Comparison of ENCODE assay signal across 12 cellular contexts in the genomic region with DNA sequence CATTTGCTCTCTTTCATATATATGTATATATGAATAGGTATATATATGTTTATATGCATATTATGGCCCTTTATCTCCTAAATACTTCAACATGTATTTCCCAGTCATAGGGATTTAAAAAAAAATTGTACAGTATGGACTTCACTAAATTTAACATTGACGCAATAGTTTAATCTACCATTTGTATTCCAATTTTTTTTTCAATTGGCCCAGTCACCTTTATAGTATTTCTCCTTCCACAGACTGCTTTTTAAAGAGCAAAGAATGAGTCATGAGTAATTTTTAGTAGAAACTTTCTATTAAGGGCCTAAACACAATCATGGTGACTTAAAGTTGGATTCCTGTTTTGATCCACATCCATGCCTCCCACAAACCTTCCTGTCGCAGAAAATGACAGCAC. TPM values are rescaled to one million over a fixed set of nuclear protein-coding genes. Genes with fewer than 3 reads are reported as not detected.
DNase-seq lines count a peak whose midpoint lies in the region; ATAC-seq and TF ChIP-seq lines count a peak whose summit lies in the region.
"Had no signal": no experiment of that assay in that cellular context is flagged by ENCODE, and none has a peak within 500 bp of the region (broad histone marks: within the 10 kb centered on the region; RNA-seq: fewer than 3 reads in every experiment).

No MANE protein-coding gene starts in this region.

- intact Hi-C loops in thyroid gland (cut with DNase I), result no loop called here

- H3K9me3 ChIP-seq in adipocyte (ENCODE audit: control insufficient read depth, low read length) (no peaks in the 10 kb centered on the region), skeletal muscle satellite cell (replicated peaks; ENCODE audit: low read length) (no peaks in the 10 kb centered on the region), thyroid gland (no peaks in the 10 kb centered on the region)
- H3K9me3 ChIP-seq: MG63, testis had no signal

- H3K4me1 ChIP-seq in adipocyte (ENCODE audit: control insufficient read depth, insufficient read depth, low read length), result peaks cover 31% of the 10 kb centered on the region
- H3K4me1 ChIP-seq in skeletal muscle satellite cell (ENCODE audit: control insufficient read depth, insufficient read depth, low read length), result peaks cover 15% of the 10 kb centered on the region
- peaks cover 13 to 23% of the 10 kb centered on the region in 2 donors for H3K4me1 ChIP-seq in thyroid gland
- H3K4me1 ChIP-seq: testis had no signal

- H3K27ac ChIP-seq in thyroid gland, result peak overlapping the region in 1 of 3 donors; percentile 70

- H3K36me3 ChIP-seq in adipocyte (ENCODE audit: control insufficient read depth, insufficient read depth, low read length, severe bottlenecking), result no peaks in the 10 kb centered on the region
- no peaks in the 10 kb centered on the region for H3K36me3 ChIP-seq in skeletal muscle satellite cell (ENCODE audit: insufficient read depth, low read length)
- H3K36me3 ChIP-seq in thyroid gland, result no peaks in the 10 kb centered on the region
- H3K36me3 ChIP-seq: MG63 had no signal

- no peak for ATAC-seq in HG03565 (IDR thresholded peaks at IDR 0.05; ENCODE audit: unreplicated experiment)

- peak overlapping the region; percentile 61 for H3K4me3 ChIP-seq in adipocyte (ENCODE audit: low read length)
- peak overlapping the region; percentile 3 for H3K4me3 ChIP-seq in fibroblast of the aortic adventitia (ENCODE audit: low read depth, low read length)
- no peak overlapping the region for H3K4me3 ChIP-seq in skeletal muscle satellite cell (ENCODE audit: low read length)
- H3K4me3 ChIP-seq in thyroid gland (replicated peaks in 1 of 3), result no peak overlapping the region
- H3K4me3 ChIP-seq: MG63, testis had no signal

- TF ChIP-seq POLR2A in thyroid gland (IDR thresholded peaks at IDR 0.05), result no peak

- peak; percentile 84 for DNase-seq in ELR (ENCODE audit: low read depth)
- peak; percentile 83 for DNase-seq in adipocyte (ENCODE audit: low read depth)
- DNase-seq in fibroblast of the aortic adventitia (ENCODE audit: low read depth), result peak; percentile 89
- DNase-seq in thyroid gland, result no peak
- no peak for DNase-seq in GM19238 (ENCODE audit: insufficient read length, low spot score)
- DNase-seq in D341Med (ENCODE audit: low spot score), result no peak
- DNase-seq: hypothalamus, NCI-H524 treated with DMSO at 0.1 percent for 48 hours, testis had no signal

- H3K4me2 ChIP-seq in skeletal muscle satellite cell (ENCODE audit: low read length), result peak overlapping the region; percentile 34

- no peak for TF ChIP-seq CTCF in fibroblast of the aortic adventitia (IDR thresholded peaks at IDR 0.05; ENCODE audit: insufficient read depth, low read length)
- no peak for TF ChIP-seq CTCF in thyroid gland (IDR thresholded peaks at IDR 0.05)

- H3K9ac ChIP-seq in adipocyte (ENCODE audit: low read length), result peak overlapping the region; percentile 47
- H3K9ac ChIP-seq in skeletal muscle satellite cell (ENCODE audit: low read depth, low read length), result peak overlapping the region; percentile 46

- H3K27me3 ChIP-seq in adipocyte (replicated peaks; ENCODE audit: control insufficient read depth, insufficient read depth, low read length) (no peaks in the 10 kb centered on the region), skeletal muscle satellite cell (ENCODE audit: control insufficient read depth, insufficient read depth, low read length) (no peaks in the 10 kb centered on the region), thyroid gland (no peaks in the 10 kb centered on the region)
- H3K27me3 ChIP-seq: MG63, testis had no signal

- 78 to 79% methylated on average over 2 of the region's 2 CpGs for WGBS in thyroid gland, 2 donors

RNA-seq across cellular contexts. Expression of a gene that starts 20.5 kb away (rescaled TPM):
- 40.8 and 49.6 TPM in 2 replicates for total RNA-seq in fibroblast of the aortic adventitia (ENCODE audit: low replicate concordance)
- total RNA-seq in skeletal muscle satellite cell (2012; rRNA removed), result 20.3 and 23.1 TPM in 2 replicates
- total RNA-seq in thyroid gland, result 10 to 100 TPM; 50.1 to 71.0 (median 58.4) TPM

Comparison
In these comparisons a context has a peak if more than half of its experiments do, and no peak if none do; other contexts are left out.
1. DNase-seq: peak in ELR (single experiment), adipocyte (single experiment) and fibroblast of the aortic adventitia (single experiment); none in thyroid gland (0 of 2), GM19238 (single experiment) and D341Med (single experiment).
2. H3K4me3 ChIP-seq: peak in adipocyte (single experiment) and fibroblast of the aortic adventitia (single experiment); none in skeletal muscle satellite cell (single experiment) and thyroid gland (0 of 3).